10 cellular contexts compared by ENCODE assay signal in the genomic region with DNA sequence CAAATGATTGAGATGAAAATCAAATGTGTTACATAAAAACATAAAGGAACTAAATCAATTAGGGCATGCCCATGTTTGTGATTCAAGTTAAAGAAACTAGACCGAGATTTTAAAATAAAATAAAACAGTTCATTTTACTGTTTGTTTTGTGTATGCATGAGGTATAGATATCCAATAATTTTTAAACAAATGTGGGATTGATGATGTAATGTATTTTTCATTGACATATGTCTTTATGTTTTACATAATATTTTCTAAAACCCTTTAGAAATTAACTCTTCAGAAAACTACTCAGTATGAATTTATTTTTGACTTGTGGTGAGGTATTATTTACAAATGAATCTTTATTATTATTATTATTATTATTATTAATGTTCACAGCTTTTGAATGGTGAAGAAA.
"Had no signal": no experiment of that assay in that cellular context is flagged by ENCODE, and none has a peak within 500 bp of the region (broad histone marks: within the 10 kb centered on the region; RNA-seq: fewer than 3 reads in every experiment).

No MANE protein-coding gene starts in this region.

- H3K4me2 ChIP-seq: GM23338 had no signal

- H3K4me3 Mint-ChIP-seq: GM23338, H9, HFFc6 had no signal

- H3K4me1 Mint-ChIP-seq: GM23338, H9 had no signal

- H3K9me3 Mint-ChIP-seq: GM23338, H9 had no signal

- ATAC-seq: GM23338, K562 had no signal

- H3K27ac Mint-ChIP-seq: GM23338, H9, HFFc6 had no signal

- H3K27ac ChIP-seq: HL-60 had no signal

- H2AFZ ChIP-seq: GM23338 had no signal

- DNase-seq: H9, HCEC 1CT, HFFc6, IMR-90, KG1 had no signal

- FAIRE-seq: H1, H54, K562 had no signal

- H3K4me3 ChIP-seq: GM23338, K562 had no signal
